ENCODE assay signal across 8 cellular contexts in genomic region chr7:140646931-140647647, GRCh38. TPM values are rescaled to one million over a fixed set of nuclear protein-coding genes. Genes with fewer than 3 reads are reported as not detected.
DNase-seq lines count a peak whose midpoint lies in the region; ATAC-seq and TF ChIP-seq lines count a peak whose summit lies in the region.

No MANE protein-coding gene starts in this region.

- in situ Hi-C loops in brain microvascular endothelial cell (cut with HindIII; ENCODE audit: low pct_ligation_motif_present, low sequenced_read_pairs) (no loop called here), transverse colon (cut with MboI; ENCODE audit: low pct_ligation_motif_present in 1 of 4, low pct_unique_long_range_greater_than_20kb in 1 of 4, low sequenced_read_pairs in 3 of 4) (no loop called here)

- peak; percentile 72 for ATAC-seq in GM21360 (IDR thresholded peaks at IDR 0.05; ENCODE audit: unreplicated experiment)

- H3K4me1 ChIP-seq in transverse colon: peaks cover 0 to 4% (median 0%) of the 10 kb centered on the region in 4 donors

- intact Hi-C loops in transverse colon (cut with DNase I; ENCODE audit: low total_unique reads): no loop called here

- H3K27ac ChIP-seq in brain microvascular endothelial cell: no peak overlapping the region
- no peak overlapping the region for H3K27ac ChIP-seq in transverse colon

- H3K9me3 ChIP-seq in transverse colon: no peaks in the 10 kb centered on the region

- TF ChIP-seq CTCF in brain microvascular endothelial cell (IDR thresholded peaks at IDR 0.05; ENCODE audit: low read depth, low read length, missing control alignments) (peak; percentile 84), kidney epithelial cell (IDR thresholded peaks at IDR 0.05; ENCODE audit: insufficient read depth, low read length, poor library complexity, severe bottlenecking) (peak; percentile 84), transverse colon (IDR thresholded peaks at IDR 0.05) (peak; percentile 35 to 45 (median 40))

- TF ChIP-seq EP300 in transverse colon (IDR thresholded peaks at IDR 0.05; ENCODE audit: low read depth): no peak

- 29 to 74% methylated on average over 2 to 8 of the region's 8 CpGs for WGBS in transverse colon (ENCODE audit: low coverage in 1 of 2), 2 donors

- no peaks in the 10 kb centered on the region for H3K36me3 ChIP-seq in brain microvascular endothelial cell (replicated peaks)
- H3K36me3 ChIP-seq in kidney epithelial cell (ENCODE audit: control insufficient read depth, insufficient read depth, low read length): no peaks in the 10 kb centered on the region
- no peaks in the 10 kb centered on the region for H3K36me3 ChIP-seq in transverse colon

- TF ChIP-seq POLR2A in transverse colon (IDR thresholded peaks at IDR 0.05): no peak

- no peaks in the 10 kb centered on the region for H3K27me3 ChIP-seq in brain microvascular endothelial cell (replicated peaks)
- no peaks in the 10 kb centered on the region for H3K27me3 ChIP-seq in kidney epithelial cell (ENCODE audit: control insufficient read depth, insufficient read depth, low read length)
- H3K27me3 ChIP-seq in transverse colon: no peaks in the 10 kb centered on the region

- H3K4me3 ChIP-seq in brain microvascular endothelial cell (ENCODE audit: low read depth, low read length) (no peak overlapping the region), kidney epithelial cell (ENCODE audit: low read depth, low read length) (no peak overlapping the region), transverse colon (no peak overlapping the region)

- DNase-seq in DMS79 treated with DMSO at 0.1 percent for 48 hours (lab: John Stamatoyannopoulos, UW) (peak; percentile 24), HT1080 (ENCODE audit: low read depth) (peak; percentile 57), RPMI8226 (peak; percentile 85), brain microvascular endothelial cell (no peak), kidney epithelial cell (ENCODE audit: low read depth) (no peak), transverse colon (peak; percentile 37), amniotic stem cell (lab: John Stamatoyannopoulos, UW) (no peak)

RNA-seq across cellular contexts. Expression of gene DENND2A, which starts 6.5 kb away (rescaled TPM):
- total RNA-seq in HT1080 (2014; rRNA removed; shearing (Covaris generic)): 1.8 and 2.2 TPM in 2 replicates
- polyA plus RNA-seq in HT1080 (2015; cell fraction: cytosol; rRNA removed): 3.2 and 3.6 TPM in 2 replicates
- polyA plus RNA-seq in HT1080 (2015; cell fraction: nucleus; rRNA removed): 5.1 and 5.3 TPM in 2 replicates
- total RNA-seq in kidney epithelial cell: 11.2 and 14.8 TPM in 2 replicates
- total RNA-seq in transverse colon: 10 to 100 TPM in 1 of 4 donors, 1 to 10 TPM in 3; 4.1 to 19.9 (median 7.1) TPM

RNA-seq across cellular contexts. Expression of gene ADCK2, which starts 25.7 kb away (rescaled TPM):
- total RNA-seq in HT1080 (2014; rRNA removed; shearing (Covaris generic)): 27.6 and 27.9 TPM in 2 replicates
- polyA plus RNA-seq in HT1080 (2015; cell fraction: cytosol; rRNA removed): 22.5 and 22.6 TPM in 2 replicates
- polyA plus RNA-seq in HT1080 (2015; cell fraction: nucleus; rRNA removed): 11.6 and 11.9 TPM in 2 replicates
- total RNA-seq in kidney epithelial cell: 40.3 and 40.9 TPM in 2 replicates
- 10 to 100 TPM; 31.6 to 43.8 (median 37.4) TPM for total RNA-seq in transverse colon

RNA-seq across cellular contexts. Expression of gene NDUFB2, which starts 49.4 kb away (rescaled TPM):
- 165 and 247 TPM in 2 replicates for total RNA-seq in HT1080 (2014; rRNA removed; shearing (Covaris generic))
- polyA plus RNA-seq in HT1080 (2015; cell fraction: cytosol; rRNA removed): 181 and 307 TPM in 2 replicates
- 60.5 and 76.5 TPM in 2 replicates for polyA plus RNA-seq in HT1080 (2015; cell fraction: nucleus; rRNA removed)
- total RNA-seq in kidney epithelial cell (213 and 221 TPM in 2 replicates), transverse colon (100 to 1,000 TPM in 3 of 4 donors, 10 to 100 TPM in 1; 69.9 to 284 (median 230) TPM)

Comparison
In these comparisons a context has a peak if more than half of its experiments do, and no peak if none do; other contexts are left out.
1. DNase-seq: peak in DMS79 treated with DMSO at 0.1 percent for 48 hours (single experiment), HT1080 (single experiment), RPMI8226 (single experiment) and transverse colon (single experiment); none in brain microvascular endothelial cell (single experiment), kidney epithelial cell (single experiment) and amniotic stem cell (single experiment).
2. Peak in every context shown above with its lines, with median percentiles within 50 percentile points of each other: CTCF ChIP-seq.